Comparison of ENCODE assay signal across 11 cellular contexts in genomic region chr13:45367995-45368394, GRCh38. TPM values are rescaled to one million over a fixed set of nuclear protein-coding genes. Genes with fewer than 3 reads are reported as not detected.
DNase-seq lines count a peak whose midpoint lies in the region; ATAC-seq, FAIRE-seq and TF ChIP-seq lines count a peak whose summit lies in the region.
"Had no signal": no experiment of that assay in that cellular context is flagged by ENCODE, and none has a peak within 500 bp of the region (broad histone marks: within the 10 kb centered on the region; RNA-seq: fewer than 3 reads in every experiment).

No MANE protein-coding gene starts in this region.

- peak overlapping the region; percentile 92 for H3K27ac Mint-ChIP-seq in T-helper 2 cell treated with Interferon-gamma antibody and Interleukin-4, amounts not matched to agents 5 μg/mL and 100 μg/mL, for 36 hours

- ATAC-seq in GM21786 (IDR thresholded peaks at IDR 0.05; ENCODE audit: unreplicated experiment) = no peak

- no peaks in the 10 kb centered on the region for H3K9me3 ChIP-seq in HEK293 (ENCODE audit: control insufficient read depth, insufficient read depth, low read depth, low read length)
- H3K9me3 ChIP-seq: lower lobe of right lung, prostate gland had no signal

- peaks cover 0 to 3% of the 10 kb centered on the region in 2 experiments; a peak in 1 of 3 replicates for H3K36me3 ChIP-seq in HEK293 (ENCODE audit: control insufficient read depth in 2 of 2, insufficient read depth in 1 of 2, low read length in 2 of 2)
- H3K36me3 ChIP-seq: prostate gland had no signal

- DNase-seq in T-helper 2 cell treated with Interferon-gamma antibody and Interleukin-4, amounts not matched to agents 5 μg/mL and 100 μg/mL, for 36 hours (ENCODE audit: low spot score) = peak; percentile 8
- DNase-seq in effector CD4-positive, alpha-beta T cell = peak; percentile 6
- DNase-seq in frontal cortex (ENCODE audit: low spot score in 2 of 2) (no peak), foreskin melanocyte (no peak)
- DNase-seq: NCI-H1092, NCI-H774 had no signal

- peaks cover 8% of the 10 kb centered on the region for H3K9me3 Mint-ChIP-seq in T-helper 2 cell treated with Interferon-gamma antibody and Interleukin-4, amounts not matched to agents 5 μg/mL and 100 μg/mL, for 36 hours

- no peak overlapping the region for H3K4me3 ChIP-seq in HEK293 (ENCODE audit: low read depth, low read length)
- H3K4me3 ChIP-seq in skin epidermis = no peak overlapping the region
- H3K4me3 ChIP-seq: lower lobe of right lung, prostate gland had no signal

- POLR2A ChIA-PET in HEK293 (lab: Yijun Ruan, JAX) = interaction anchor here (1.9 kb wide), 1 partner anchor 27 kb away, joined by 10 read pairs; the partner anchor contains the start of gene TPT1

- H3K4me1 ChIP-seq in HEK293 (ENCODE audit: control insufficient read depth, insufficient read depth, low read length) = peaks cover 5% of the 10 kb centered on the region; the same call in 1 of the 2 replicates
- H3K4me1 ChIP-seq: prostate gland had no signal

- CTCF ChIA-PET in HEK293 (lab: Yijun Ruan, JAX) = interaction anchor here (0.6 kb wide), 1 partner anchor 141 kb away, joined by 3 read pairs; no protein-coding TSS in a partner anchor

- no peak for TF ChIP-seq CTCF in HEK293 (tag by site-specific recombination; IDR thresholded peaks at IDR 0.05)

- peaks cover 38% of the 10 kb centered on the region for H3K4me1 Mint-ChIP-seq in T-helper 2 cell treated with Interferon-gamma antibody and Interleukin-4, amounts not matched to agents 5 μg/mL and 100 μg/mL, for 36 hours (ENCODE audit: low read depth)

- H3K4me3 Mint-ChIP-seq in T-helper 2 cell treated with Interferon-gamma antibody and Interleukin-4, amounts not matched to agents 5 μg/mL and 100 μg/mL, for 36 hours = peak overlapping the region; percentile 61

- no peaks in the 10 kb centered on the region for H3K27me3 Mint-ChIP-seq in T-helper 2 cell treated with Interferon-gamma antibody and Interleukin-4, amounts not matched to agents 5 μg/mL and 100 μg/mL, for 36 hours (ENCODE audit: low read depth)

- no peak for FAIRE-seq in frontal cortex (lab: Jason Lieb, UNC)

- no peak overlapping the region for H3K27ac ChIP-seq in HEK293 (ENCODE audit: extremely low read depth, low read depth, low read length)
- H3K27ac ChIP-seq in skin epidermis = peak overlapping the region in 16 of 21 experiments; percentile 22 to 86 (median 66)
- H3K27ac ChIP-seq: lower lobe of right lung had no signal

- peaks cover 26% of the 10 kb centered on the region for H3K36me3 Mint-ChIP-seq in T-helper 2 cell treated with Interferon-gamma antibody and Interleukin-4, amounts not matched to agents 5 μg/mL and 100 μg/mL, for 36 hours (ENCODE audit: low read depth)

TF ChIP-seq in HEK293, 187 proteins besides CTCF, POLR2A, EP300 and RAD21:
- TF ChIP-seq PRDM1 (tag by site-specific recombination; IDR thresholded peaks at IDR 0.05) (no peak), ZBTB8A (tag by site-specific recombination; IDR thresholded peaks at IDR 0.05) (no peak), ZNF10 (tag by site-specific recombination; IDR thresholded peaks at IDR 0.05) (peak; percentile 70; the same call in 1 of the 2 replicates)
TF ChIP-seq in HEK293: peak in this region for 1.

RNA-seq across cellular contexts. Expression of gene TPT1, which starts 27.0 kb away (rescaled TPM):
- total RNA-seq in frontal cortex = 2,752 TPM

RNA-seq across cellular contexts. Expression of gene SLC25A30, which starts 50.2 kb away (rescaled TPM):
- 8.6 TPM for total RNA-seq in frontal cortex

Comparison
In these comparisons a context has a peak if more than half of its experiments do, and no peak if none do; other contexts are left out.
1. DNase-seq: peak in T-helper 2 cell treated with Interferon-gamma antibody and Interleukin-4, amounts not matched to agents 5 μg/mL and 100 μg/mL, for 36 hours (single experiment) and effector CD4-positive, alpha-beta T cell (single experiment); none in frontal cortex (0 of 2) and foreskin melanocyte (single experiment).